In the genomic region with DNA sequence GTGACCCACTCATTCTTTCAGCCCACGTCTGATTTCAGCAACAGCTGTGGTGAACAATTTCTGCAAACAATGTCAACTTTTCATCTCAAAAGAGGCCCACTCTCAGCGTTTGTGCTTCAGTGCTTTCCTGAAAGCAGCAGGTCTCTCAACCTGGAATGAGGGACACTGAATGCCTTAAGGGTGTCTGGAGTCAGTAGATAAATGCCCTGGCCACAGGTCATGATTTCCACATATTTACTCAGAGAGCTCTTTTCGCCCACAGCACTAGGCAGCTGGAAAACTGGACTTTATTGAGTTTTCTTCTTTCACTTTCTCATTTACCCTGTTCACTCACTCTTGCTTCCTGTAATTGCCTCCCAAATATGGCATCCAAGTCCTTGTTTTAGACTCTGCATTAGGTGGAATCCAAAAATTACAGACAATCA, we compare ENCODE assay signal across 13 cellular contexts. TPM values are rescaled to one million over a fixed set of nuclear protein-coding genes. Genes with fewer than 3 reads are reported as not detected.
DNase-seq lines count a peak whose midpoint lies in the region; ATAC-seq and TF ChIP-seq lines count a peak whose summit lies in the region.
"Had no signal": no experiment of that assay in that cellular context is flagged by ENCODE, and none has a peak within 500 bp of the region (broad histone marks: within the 10 kb centered on the region; RNA-seq: fewer than 3 reads in every experiment).

No MANE protein-coding gene starts in this region.

- H3K4me2 ChIP-seq in KMS-11, result peak overlapping the region; percentile 7; the same call in 1 of the 2 replicates

- H3K27me3 ChIP-seq in KMS-11 (ENCODE audit: insufficient read depth, low read depth) (no peaks in the 10 kb centered on the region), H7 (ENCODE audit: control insufficient read depth, insufficient read depth, low read length) (no peaks in the 10 kb centered on the region)

- H3K9ac ChIP-seq in KMS-11, result no peak overlapping the region

- no peak for TF ChIP-seq CTCF in KMS-11 (conservative IDR thresholded peaks at IDR 0.05; ENCODE audit: low read depth, low read length)

- peak; percentile 2 for DNase-seq in stromal cell of bone marrow (ENCODE audit: low read depth)
- no peak for DNase-seq in NCI-H2196 treated with DMSO at 0.1 percent for 48 hours (lab: John Stamatoyannopoulos, UW; ENCODE audit: unreplicated experiment)
- DNase-seq in H7, result no peak
- DNase-seq in HuH-7.5 (ENCODE audit: low spot score), result no peak
- DNase-seq: cortex of kidney; HFFc6; naive thymus-derived CD4-positive, alpha-beta T cell; stimulated activated CD4-positive, alpha-beta T cell treated with anti-CD3 and anti-CD28 coated beads, Interleukin-2, amount 100 ng/mL, for 24 hours had no signal

- H3K79me2 ChIP-seq in KMS-11 (ENCODE audit: insufficient read depth, low read depth), result no peaks in the 10 kb centered on the region

- H3K4me3 ChIP-seq in KMS-11 (IDR thresholded peaks at IDR 0.05; ENCODE audit: insufficient read depth, low read depth, low read length), result no peak overlapping the region
- no peak overlapping the region for H3K4me3 ChIP-seq in H7 (ENCODE audit: insufficient read depth, low read depth, low read length)

- no peak overlapping the region for H3K27ac ChIP-seq in KMS-11
- H3K27ac ChIP-seq: VCaP had no signal

- no peaks in the 10 kb centered on the region for H4K20me1 ChIP-seq in KMS-11 (ENCODE audit: insufficient read depth)

- no peaks in the 10 kb centered on the region for H3K36me3 ChIP-seq in KMS-11 (ENCODE audit: insufficient read depth)
- H3K36me3 ChIP-seq in H7 (replicated peaks; ENCODE audit: control insufficient read depth, insufficient read depth, low read length), result no peaks in the 10 kb centered on the region

- ATAC-seq in GM19025 (IDR thresholded peaks at IDR 0.05; ENCODE audit: low read depth, unreplicated experiment), result peak; percentile 70
- peak; percentile 80 for ATAC-seq in HG02623 (IDR thresholded peaks at IDR 0.05; ENCODE audit: unreplicated experiment)
- ATAC-seq: naive thymus-derived CD4-positive, alpha-beta T cell had no signal

- H2AFZ ChIP-seq in KMS-11 (ENCODE audit: low read depth), result no peak overlapping the region

- H3K4me1 ChIP-seq in KMS-11 (ENCODE audit: low read depth, poor library complexity, severe bottlenecking), result peaks cover 5% of the 10 kb centered on the region

RNA-seq across cellular contexts. Expression of a gene that starts 52.8 kb away (rescaled TPM):
- 7.0 and 8.0 TPM in 2 replicates for total RNA-seq in H7 (2014; rRNA removed; shearing (Covaris generic))
- total RNA-seq: HFFc6; naive thymus-derived CD4-positive, alpha-beta T cell; temporal lobe had no signal
